Comparison of ENCODE assay signal across 10 cellular contexts in genomic region chr1:180981596-180982387, GRCh38. TPM values are rescaled to one million over a fixed set of nuclear protein-coding genes. Genes with fewer than 3 reads are reported as not detected.
A peak's percentile ranks its signal among the peaks of the same experiment; 100 is the strongest.
DNase-seq lines count a peak whose midpoint lies in the region; ATAC-seq and TF ChIP-seq lines count a peak whose summit lies in the region.
"Had no signal": no experiment of that assay in that cellular context is flagged by ENCODE, and none has a peak within 500 bp of the region (broad histone marks: within the 10 kb centered on the region; RNA-seq: fewer than 3 reads in every experiment).

No MANE protein-coding gene starts in this region.

- no peaks in the 10 kb centered on the region for H3K27me3 ChIP-seq in CD8-positive, alpha-beta memory T cell (ENCODE audit: insufficient read depth, low read length, poor library complexity, severe bottlenecking)
- H3K27me3 ChIP-seq: adrenal gland had no signal

- H3K36me3 Mint-ChIP-seq in CD8-positive, alpha-beta memory T cell = peaks cover 5 to 84% (median 27%) of the 10 kb centered on the region in 3 donors

- H3K36me3 ChIP-seq in CD8-positive, alpha-beta memory T cell (ENCODE audit: insufficient read depth, low read length) = peaks cover 7% of the 10 kb centered on the region

- intact Hi-C loops in left colon (cut with DNase I, micrococcal nuclease) = no loop called here

- H3K4me3 Mint-ChIP-seq in CD8-positive, alpha-beta memory T cell = no peak overlapping the region

- H3K9me3 ChIP-seq in CD8-positive, alpha-beta memory T cell (ENCODE audit: low read length) = no peaks in the 10 kb centered on the region
- H3K9me3 ChIP-seq: adrenal gland had no signal

- no peak overlapping the region for H3K4me3 ChIP-seq in CD8-positive, alpha-beta memory T cell (ENCODE audit: low read length)
- no peak overlapping the region for H3K4me3 ChIP-seq in astrocyte of the spinal cord (ENCODE audit: low read depth, low read length)
- H3K4me3 ChIP-seq: adrenal gland, skin epidermis had no signal

- POLR2A ChIA-PET in CD8-positive, alpha-beta memory T cell (lab: Charles Lee) = no interaction called here

- no peaks in the 10 kb centered on the region for H3K9me3 Mint-ChIP-seq in CD8-positive, alpha-beta memory T cell

- ATAC-seq in GM21529 (IDR thresholded peaks at IDR 0.05; ENCODE audit: unreplicated experiment) = peak; percentile 87
- no peak for ATAC-seq in left colon

- peak overlapping the region; percentile 8 to 79 (median 37) for H3K27ac Mint-ChIP-seq in CD8-positive, alpha-beta memory T cell

- H3K4me1 Mint-ChIP-seq in CD8-positive, alpha-beta memory T cell = peaks cover 23 to 41% (median 37%) of the 10 kb centered on the region in 3 donors

- in situ Hi-C loops in astrocyte of the spinal cord (cut with HindIII; ENCODE audit: low sequenced_read_pairs) = no loop called here

- CTCF ChIA-PET in CD8-positive, alpha-beta memory T cell (lab: Charles Lee) = no interaction called here

- no peaks in the 10 kb centered on the region for H3K27me3 Mint-ChIP-seq in CD8-positive, alpha-beta memory T cell

- TF ChIP-seq CTCF in astrocyte of the spinal cord (IDR thresholded peaks at IDR 0.05; ENCODE audit: low read depth, low read length) = no peak

- no peak overlapping the region for H3K27ac ChIP-seq in CD8-positive, alpha-beta memory T cell (ENCODE audit: low read depth, low read length)
- H3K27ac ChIP-seq: adrenal gland had no signal

- peaks cover 6% of the 10 kb centered on the region for H3K4me1 ChIP-seq in CD8-positive, alpha-beta memory T cell (ENCODE audit: insufficient read depth, low read length)
- H3K4me1 ChIP-seq: adrenal gland had no signal

- peak in 3 of 5 donors; percentile 20 to 53 (median 50) for DNase-seq in CD8-positive, alpha-beta memory T cell
- DNase-seq in NCI-H2107 treated with DMSO at 0.1 percent for 48 hours (lab: John Stamatoyannopoulos, UW; ENCODE audit: unreplicated experiment) (peak; percentile 75), astrocyte of the spinal cord (ENCODE audit: low read depth, low spot score) (peak; percentile 78), hepatic stellate cell (ENCODE audit: low spot score) (no peak), middle frontal gyrus (ENCODE audit: extremely low spot score, low spot score) (no peak), left colon (no peak)
- peak; percentile 24 to 52 for DNase-seq in stimulated activated CD8-positive, alpha-beta memory T cell treated with anti-CD3 and anti-CD28 coated beads, Interleukin-15, amount 100 ng/mL, for 48 hours (ENCODE audit: low read depth in 2 of 2)

RNA-seq across cellular contexts. Expression of gene STX6, which starts 40.9 kb away (rescaled TPM):
- 10 to 100 TPM; 21.1 to 21.5 TPM for total RNA-seq in CD8-positive, alpha-beta memory T cell
- 11.0 TPM for polyA plus RNA-seq in CD8-positive, alpha-beta memory T cell
- 10 to 100 TPM; 16.8 to 18.2 TPM for total RNA-seq in left colon

RNA-seq across cellular contexts. Expression of gene MR1, which starts 52.0 kb away (rescaled TPM):
- total RNA-seq in CD8-positive, alpha-beta memory T cell = 10 to 100 TPM; 13.8 to 16.4 TPM
- polyA plus RNA-seq in CD8-positive, alpha-beta memory T cell = 37.7 TPM
- total RNA-seq in left colon = 1 to 10 TPM; 5.3 to 7.5 TPM

Comparison
In these comparisons a context has a peak if more than half of its experiments do, and no peak if none do; other contexts are left out.
1. DNase-seq: peak in CD8-positive, alpha-beta memory T cell (3 of 5), NCI-H2107 treated with DMSO at 0.1 percent for 48 hours (single experiment), astrocyte of the spinal cord (single experiment) and stimulated activated CD8-positive, alpha-beta memory T cell treated with anti-CD3 and anti-CD28 coated beads, Interleukin-15, amount 100 ng/mL, for 48 hours (2 of 2); none in hepatic stellate cell (single experiment), middle frontal gyrus (single experiment) and left colon (0 of 2).